ENCODE assay signal across 8 cellular contexts in the genomic region with DNA sequence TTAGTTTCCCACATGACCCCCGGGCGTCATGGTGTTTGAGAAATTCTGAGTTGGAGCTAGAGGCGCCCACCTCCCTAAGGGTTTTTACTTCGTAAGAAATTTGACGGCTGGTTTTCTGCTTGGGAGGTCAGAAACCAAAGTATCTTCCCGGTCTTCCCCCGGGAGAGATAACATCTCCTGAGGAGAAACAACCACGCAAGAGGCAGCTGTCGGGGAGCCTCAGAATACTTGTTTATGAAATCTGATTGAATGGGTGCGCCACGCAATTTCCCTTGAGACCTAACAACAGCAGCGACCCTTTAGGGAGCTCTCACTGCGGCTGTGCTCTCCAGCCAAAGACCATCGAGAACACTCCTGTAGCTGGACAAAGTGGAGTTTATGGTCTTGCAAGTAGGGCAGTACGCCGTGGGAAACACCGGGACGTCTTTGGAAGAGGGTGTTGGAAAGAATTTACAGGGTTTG. TPM values are rescaled to one million over a fixed set of nuclear protein-coding genes. Genes with fewer than 3 reads are reported as not detected.
DNase-seq lines count a peak whose midpoint lies in the region; TF ChIP-seq lines count a peak whose summit lies in the region.

No MANE protein-coding gene starts in this region.

- H3K4me3 Mint-ChIP-seq in activated naive CD4-positive, alpha-beta T cell treated with anti-CD3 and anti-CD28 coated beads for 36 hours: peak overlapping the region; percentile 96
- H3K4me3 Mint-ChIP-seq in activated CD4-positive, alpha-beta memory T cell treated with anti-CD3 and anti-CD28 coated beads for 36 hours: peak overlapping the region; percentile 97

- peaks cover 25 to 29% of the 10 kb centered on the region in 2 experiments for H3K4me1 ChIP-seq in neutrophil (ENCODE audit: control insufficient read depth in 1 of 2, insufficient read depth in 1 of 2, low read depth in 1 of 2, low read length in 1 of 2)

- intact Hi-C loops in activated naive CD4-positive, alpha-beta T cell treated with anti-CD3 and anti-CD28 coated beads for 36 hours (cut with micrococcal nuclease): loop anchor here (1.0 to 10.0 kb wide), 10 partner anchors 119 to 980 kb away; a partner anchor contains a TSS
- intact Hi-C loops in activated CD4-positive, alpha-beta memory T cell treated with anti-CD3 and anti-CD28 coated beads for 36 hours (cut with micrococcal nuclease): loop anchor here (1.0 to 10.0 kb wide), 4 partner anchors 48 to 425 kb away; a partner anchor contains a TSS

- DNase-seq in activated naive CD4-positive, alpha-beta T cell treated with anti-CD3 and anti-CD28 coated beads for 36 hours: no peak
- DNase-seq in activated naive CD4-positive, alpha-beta T cell treated with Interleukin-2 at 50 U/mL for 16 hours: no peak
- DNase-seq in LNCaP clone FGC (ENCODE audit: low read depth): no peak
- DNase-seq in activated CD4-positive, alpha-beta memory T cell treated with anti-CD3 and anti-CD28 coated beads for 36 hours: no peak
- DNase-seq in fibroblast of the aortic adventitia (ENCODE audit: low read depth): peak; percentile 56
- DNase-seq in OCI-M2 (lab: John Stamatoyannopoulos, UW; ENCODE audit: unreplicated experiment): no peak
- no peak for DNase-seq in OCI-M1 (lab: John Stamatoyannopoulos, UW)

- no peak for TF ChIP-seq CTCF in LNCaP clone FGC (IDR thresholded peaks at IDR 0.05; ENCODE audit: control insufficient read depth, extremely low read depth, insufficient read depth)
- TF ChIP-seq CTCF in fibroblast of the aortic adventitia (IDR thresholded peaks at IDR 0.05; ENCODE audit: insufficient read depth, low read length): no peak
- TF ChIP-seq CTCF in neutrophil (IDR thresholded peaks at IDR 0.05): no peak

- H3K27me3 ChIP-seq in neutrophil: no peaks in the 10 kb centered on the region

- peak overlapping the region; percentile 90 for H3K27ac ChIP-seq in neutrophil

- H3K36me3 ChIP-seq in neutrophil: no peaks in the 10 kb centered on the region

- no peaks in the 10 kb centered on the region for H3K27me3 Mint-ChIP-seq in activated naive CD4-positive, alpha-beta T cell treated with anti-CD3 and anti-CD28 coated beads for 36 hours (ENCODE audit: low read depth)
- H3K27me3 Mint-ChIP-seq in activated CD4-positive, alpha-beta memory T cell treated with anti-CD3 and anti-CD28 coated beads for 36 hours: no peaks in the 10 kb centered on the region

- peaks cover 36% of the 10 kb centered on the region for H3K36me3 Mint-ChIP-seq in activated naive CD4-positive, alpha-beta T cell treated with anti-CD3 and anti-CD28 coated beads for 36 hours (ENCODE audit: low read depth)
- H3K36me3 Mint-ChIP-seq in activated CD4-positive, alpha-beta memory T cell treated with anti-CD3 and anti-CD28 coated beads for 36 hours: peaks cover 34% of the 10 kb centered on the region

- H3K27ac Mint-ChIP-seq in activated naive CD4-positive, alpha-beta T cell treated with anti-CD3 and anti-CD28 coated beads for 36 hours: peak overlapping the region; percentile 93
- H3K27ac Mint-ChIP-seq in activated CD4-positive, alpha-beta memory T cell treated with anti-CD3 and anti-CD28 coated beads for 36 hours: peak overlapping the region; percentile 98

- POLR2A ChIA-PET in activated CD4-positive, alpha-beta memory T cell treated with anti-CD3 and anti-CD28 coated beads for 36 hours (lab: Charles Lee): interaction anchor here (0.5 to 2.6 kb wide), 17 partner anchors 11 to 1217 kb away, joined by 3 to 21 read pairs (median 4); a partner anchor contains a TSS

- peak overlapping the region; percentile 95 for H3K4me3 ChIP-seq in LNCaP clone FGC (ENCODE audit: low read depth, low read length)
- H3K4me3 ChIP-seq in fibroblast of the aortic adventitia (ENCODE audit: low read depth, low read length): peak overlapping the region; percentile 73
- H3K4me3 ChIP-seq in neutrophil (ENCODE audit: low read depth in 1 of 2, low read length in 1 of 2): peak overlapping the region; percentile 96 to 97

- CTCF ChIA-PET in activated naive CD4-positive, alpha-beta T cell treated with anti-CD3 and anti-CD28 coated beads for 36 hours (lab: Charles Lee): interaction anchor here (1.0 to 1.4 kb wide), 4 partner anchors 17 to 251 kb away, joined by 3 to 5 read pairs (median 4); no protein-coding TSS in a partner anchor
- CTCF ChIA-PET in activated CD4-positive, alpha-beta memory T cell treated with anti-CD3 and anti-CD28 coated beads for 36 hours (lab: Charles Lee): interaction anchor here (0.8 to 2.0 kb wide), 8 partner anchors 9 to 301 kb away, joined by 3 to 10 read pairs (median 3); a partner anchor contains a TSS

- no peaks in the 10 kb centered on the region for H3K9me3 Mint-ChIP-seq in activated naive CD4-positive, alpha-beta T cell treated with anti-CD3 and anti-CD28 coated beads for 36 hours
- H3K9me3 Mint-ChIP-seq in activated CD4-positive, alpha-beta memory T cell treated with anti-CD3 and anti-CD28 coated beads for 36 hours: no peaks in the 10 kb centered on the region

- peaks cover 31% of the 10 kb centered on the region for H3K4me1 Mint-ChIP-seq in activated naive CD4-positive, alpha-beta T cell treated with anti-CD3 and anti-CD28 coated beads for 36 hours (ENCODE audit: low read depth)
- peaks cover 36% of the 10 kb centered on the region for H3K4me1 Mint-ChIP-seq in activated CD4-positive, alpha-beta memory T cell treated with anti-CD3 and anti-CD28 coated beads for 36 hours (ENCODE audit: low read depth)

- no peaks in the 10 kb centered on the region for H3K9me3 ChIP-seq in neutrophil

RNA-seq across cellular contexts. Expression of a gene that starts 0.6 kb away (rescaled TPM):
- total RNA-seq in activated naive CD4-positive, alpha-beta T cell treated with anti-CD3 and anti-CD28 coated beads for 36 hours: 100 to 1,000 TPM; 202 to 207 TPM
- total RNA-seq in activated CD4-positive, alpha-beta memory T cell treated with anti-CD3 and anti-CD28 coated beads for 36 hours: 100 to 1,000 TPM; 151 to 155 TPM
- total RNA-seq in fibroblast of the aortic adventitia (ENCODE audit: low replicate concordance): 148 and 223 TPM in 2 replicates
